7 cellular contexts compared by ENCODE assay signal in genomic region chr12:53217049-53217929, GRCh38. TPM values are rescaled to one million over a fixed set of nuclear protein-coding genes. Genes with fewer than 3 reads are reported as not detected.
DNase-seq lines count a peak whose midpoint lies in the region; TF ChIP-seq lines count a peak whose summit lies in the region.

No MANE protein-coding gene starts in this region.

- H3K4me1 ChIP-seq in right atrium auricular region, result peaks cover 0 to 78% of the 10 kb centered on the region in 2 donors

- no peaks in the 10 kb centered on the region for H3K9me3 Mint-ChIP-seq in IgD-negative memory B cell

- H3K4me1 Mint-ChIP-seq in IgD-negative memory B cell, result peaks cover 33 to 52% (median 34%) of the 10 kb centered on the region in 3 donors

- H3K4me3 Mint-ChIP-seq in IgD-negative memory B cell, result peak overlapping the region; percentile 68 to 81 (median 76)

- DNase-seq in activated T-cell treated with anti-CD3 and anti-CD28 coated beads, Interleukin-2, amount 50 U/mL, for 1 hour, result peak; percentile 57
- DNase-seq in right atrium auricular region (ENCODE audit: low spot score), result no peak
- peak; percentile 36 to 57 for DNase-seq in stimulated activated CD8-positive, alpha-beta memory T cell treated with anti-CD3 and anti-CD28 coated beads, Interleukin-2, amount 100 ng/mL, for 48 hours (ENCODE audit: low read depth in 2 of 2)
- DNase-seq in NCI-H2107 (lab: John Stamatoyannopoulos, UW), result no peak
- no peak for DNase-seq in superior temporal gyrus (ENCODE audit: extremely low spot score)
- no peak for DNase-seq in HuH-7 (ENCODE audit: low spot score)

- H3K27me3 ChIP-seq in right atrium auricular region, result no peaks in the 10 kb centered on the region

- no peaks in the 10 kb centered on the region for H3K27me3 Mint-ChIP-seq in IgD-negative memory B cell

- no peaks in the 10 kb centered on the region for H3K36me3 Mint-ChIP-seq in IgD-negative memory B cell

- TF ChIP-seq CTCF in right atrium auricular region (IDR thresholded peaks at IDR 0.05), result no peak

- peaks cover 15% of the 10 kb centered on the region for H3K36me3 ChIP-seq in right atrium auricular region

- peak overlapping the region in 1 of 2 donors; percentile 61 for H3K4me3 ChIP-seq in right atrium auricular region

- H3K27ac ChIP-seq in right atrium auricular region, result peak overlapping the region; percentile 95 to 96

- H3K27ac Mint-ChIP-seq in IgD-negative memory B cell, result peak overlapping the region; percentile 69 to 90 (median 86)

- no peaks in the 10 kb centered on the region for H3K9me3 ChIP-seq in right atrium auricular region

RNA-seq across cellular contexts. Expression of gene ITGB7, which starts 10.2 kb away (rescaled TPM):
- polyA plus RNA-seq in IgD-negative memory B cell, result 238 TPM
- under 1 TPM in 1 of 2 donors, not detected in 1; 0.47 TPM for total RNA-seq in right atrium auricular region

RNA-seq across cellular contexts. Expression of gene RARG, which starts 14.7 kb away (rescaled TPM):
- 4.8 TPM for polyA plus RNA-seq in IgD-negative memory B cell
- total RNA-seq in right atrium auricular region, result 10 to 100 TPM; 14.8 to 15.0 TPM

RNA-seq across cellular contexts. Expression of gene CSAD, which starts 36.6 kb away (rescaled TPM):
- 0.58 TPM for polyA plus RNA-seq in IgD-negative memory B cell
- 1 to 10 TPM; 3.4 to 4.9 TPM for total RNA-seq in right atrium auricular region

RNA-seq across cellular contexts. Expression of gene ZNF740, which starts 36.8 kb away (rescaled TPM):
- polyA plus RNA-seq in IgD-negative memory B cell, result 5.0 TPM
- total RNA-seq in right atrium auricular region, result 1 to 10 TPM; 5.9 to 7.4 TPM

RNA-seq across cellular contexts. Expression of gene ESPL1, which starts 50.8 kb away (rescaled TPM):
- polyA plus RNA-seq in IgD-negative memory B cell, result not detected
- total RNA-seq in right atrium auricular region, result under 1 TPM; 0.12 to 0.59 TPM

Comparison
In these comparisons a context has a peak if more than half of its experiments do, and no peak if none do; other contexts are left out.
1. DNase-seq: peak in activated T-cell treated with anti-CD3 and anti-CD28 coated beads, Interleukin-2, amount 50 U/mL, for 1 hour (single experiment) and stimulated activated CD8-positive, alpha-beta memory T cell treated with anti-CD3 and anti-CD28 coated beads, Interleukin-2, amount 100 ng/mL, for 48 hours (2 of 2); none in right atrium auricular region (single experiment), NCI-H2107 (single experiment), superior temporal gyrus (single experiment) and HuH-7 (single experiment).